In the genomic region with DNA sequence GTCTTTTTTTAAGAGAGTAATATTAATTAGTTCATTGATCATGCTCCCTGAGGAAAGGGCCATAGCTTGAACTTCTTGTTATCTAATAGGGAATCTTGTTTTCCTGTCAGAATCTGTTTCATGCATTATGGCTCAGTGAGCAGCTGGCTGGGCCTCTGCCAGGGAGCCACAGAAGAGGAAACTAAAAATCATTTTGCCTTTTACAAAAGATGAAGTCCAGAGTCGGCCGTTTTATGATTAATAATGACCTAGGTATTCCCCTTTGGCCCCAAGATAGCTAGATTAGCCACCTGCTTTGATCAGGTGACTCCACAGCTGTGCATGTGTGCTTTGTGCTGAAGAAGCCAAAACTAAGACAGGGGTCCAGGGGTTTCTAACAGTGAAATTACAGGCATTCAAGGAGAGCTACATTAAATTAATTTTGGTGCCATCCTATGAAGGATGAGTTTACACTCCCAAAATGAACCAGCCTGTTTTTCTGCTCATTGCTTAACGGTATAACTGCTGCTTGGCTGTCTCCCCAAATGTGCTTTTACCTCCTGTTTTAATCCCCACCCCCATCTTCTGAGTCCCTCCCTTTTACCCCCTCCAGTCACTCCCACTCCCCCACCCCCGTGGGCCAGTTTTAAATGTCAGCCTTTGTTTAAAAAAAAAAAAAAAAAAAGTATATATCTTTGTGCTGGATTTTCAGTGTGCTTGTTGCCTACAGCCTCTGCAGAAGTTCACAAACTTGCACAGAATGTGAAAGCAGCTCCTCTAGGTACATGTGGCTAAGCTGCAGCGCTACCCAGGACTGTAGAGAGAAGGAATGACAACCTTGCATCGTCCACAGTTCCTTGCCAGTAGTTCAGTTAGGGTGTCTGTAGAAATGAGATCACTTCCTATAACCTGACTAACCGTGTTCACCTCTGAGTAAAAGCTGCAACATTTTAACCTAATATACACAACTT, we compare ENCODE assay signal across 8 cellular contexts.
DNase-seq lines count a peak whose midpoint lies in the region; ATAC-seq and TF ChIP-seq lines count a peak whose summit lies in the region.

No MANE protein-coding gene starts in this region.

- in situ Hi-C loops in gastrocnemius medialis (cut with MboI; ENCODE audit: low sequenced_read_pairs in 4 of 4): loop anchor here in 1 of 4 donors (25.0 kb wide), 1 partner anchor 209 kb away; a partner anchor contains a TSS

- no peaks in the 10 kb centered on the region for H3K27me3 ChIP-seq in gastrocnemius medialis

- TF ChIP-seq CTCF in cardiac fibroblast (IDR thresholded peaks at IDR 0.05; ENCODE audit: low read depth, low read length) (no peak), gastrocnemius medialis (IDR thresholded peaks at IDR 0.05 in 4 of 5, conservative IDR thresholded peaks at IDR 0.05 in 1 of 5) (no peak)

- H3K9me3 ChIP-seq in gastrocnemius medialis: no peaks in the 10 kb centered on the region

- peaks cover 14 to 22% of the 10 kb centered on the region in 2 donors for H3K4me1 ChIP-seq in gastrocnemius medialis

- ATAC-seq in HG02571 (IDR thresholded peaks at IDR 0.05; ENCODE audit: unreplicated experiment) (peak; percentile 42), gastrocnemius medialis (no peak)

- TF ChIP-seq POLR2A in gastrocnemius medialis (IDR thresholded peaks at IDR 0.05): no peak

- H3K27ac ChIP-seq in gastrocnemius medialis: peak overlapping the region; percentile 50 to 64 (median 55)

- intact Hi-C loops in gastrocnemius medialis (cut with DNase I; ENCODE audit: low total_unique reads): loop anchor here (5.0 kb wide), 1 partner anchor 129 kb away; no protein-coding TSS in a partner anchor

- H3K4me3 ChIP-seq in cardiac fibroblast (replicated peaks in 1 of 2; ENCODE audit: low read depth in 2 of 2, low read length in 2 of 2) (no peak overlapping the region), gastrocnemius medialis (no peak overlapping the region)

- peak; percentile 21 for DNase-seq in stimulated activated CD4-positive, alpha-beta T cell treated with anti-CD3 and anti-CD28 coated beads, Interleukin-15, amount 100 ng/mL, for 24 hours
- no peak for DNase-seq in stimulated activated CD4-positive, alpha-beta T cell treated with anti-CD3 and anti-CD28 coated beads, Interleukin-4, amount 100 ng/mL, for 1 hour
- DNase-seq in NCI-H1092 (lab: John Stamatoyannopoulos, UW) (peak; percentile 55), cardiac fibroblast (ENCODE audit: low read depth in 2 of 2) (peak; percentile 35 to 65), gastrocnemius medialis (no peak), globus pallidus (ENCODE audit: low spot score) (no peak), NCI-H82 treated with DMSO at 0.1 percent for 48 hours (lab: John Stamatoyannopoulos, UW; ENCODE audit: unreplicated experiment) (no peak)

- H3K36me3 ChIP-seq in gastrocnemius medialis: no peaks in the 10 kb centered on the region

Comparison
In these comparisons a context has a peak if more than half of its experiments do, and no peak if none do; other contexts are left out.
1. DNase-seq: peak in stimulated activated CD4-positive, alpha-beta T cell treated with anti-CD3 and anti-CD28 coated beads, Interleukin-15, amount 100 ng/mL, for 24 hours (single experiment), NCI-H1092 (single experiment) and cardiac fibroblast (2 of 2); none in stimulated activated CD4-positive, alpha-beta T cell treated with anti-CD3 and anti-CD28 coated beads, Interleukin-4, amount 100 ng/mL, for 1 hour (single experiment), gastrocnemius medialis (0 of 2), globus pallidus (single experiment) and NCI-H82 treated with DMSO at 0.1 percent for 48 hours (single experiment).